Comparison of ENCODE assay signal across 20 cellular contexts in genomic region chr1:13804240-13804633, GRCh38.
DNase-seq lines count a peak whose midpoint lies in the region; ATAC-seq and TF ChIP-seq lines count a peak whose summit lies in the region.
"Had no signal": no experiment of that assay in that cellular context is flagged by ENCODE, and none has a peak within 500 bp of the region (broad histone marks: within the 10 kb centered on the region; RNA-seq: fewer than 3 reads in every experiment).

No MANE protein-coding gene starts in this region.

- peaks cover 18% of the 10 kb centered on the region for H3K4me1 Mint-ChIP-seq in activated T-cell treated with anti-CD3 and anti-CD28 coated beads, Interleukin-2, amount 50 U/mL, for 24 hours (ENCODE audit: low read depth)
- peaks cover 9% of the 10 kb centered on the region for H3K4me1 Mint-ChIP-seq in endodermal cell
- peaks cover 54% of the 10 kb centered on the region for H3K4me1 Mint-ChIP-seq in stimulated activated effector memory CD8-positive, alpha-beta T cell treated with anti-CD3 and anti-CD28 coated beads, Interleukin-12 subunit alpha, Interleukin-12 subunit beta, amount 100 ng/mL, for 72 hours

- peak; percentile 1 for TF ChIP-seq CTCF in endodermal cell (conservative IDR thresholded peaks at IDR 0.05)

- H3K27ac Mint-ChIP-seq in activated T-cell treated with anti-CD3 and anti-CD28 coated beads, Interleukin-2, amount 50 U/mL, for 24 hours = no peak overlapping the region
- H3K27ac Mint-ChIP-seq in endodermal cell = no peak overlapping the region
- H3K27ac Mint-ChIP-seq in stimulated activated effector memory CD8-positive, alpha-beta T cell treated with anti-CD3 and anti-CD28 coated beads, Interleukin-12 subunit alpha, Interleukin-12 subunit beta, amount 100 ng/mL, for 72 hours = peak overlapping the region; percentile 16
- H3K27ac Mint-ChIP-seq: HFFc6 had no signal

- no peak overlapping the region for H3K9ac ChIP-seq in endodermal cell (ENCODE audit: extremely low read depth, low read length, poor library complexity, severe bottlenecking)
- H3K9ac ChIP-seq: BLaER1 treated with 17β-estradiol and CSF1 and Interleukin-3, amounts not matched to agents 10 nM and 100 nM had no signal

- H3K9me3 ChIP-seq in endodermal cell (ENCODE audit: control insufficient read depth, low read length) = no peaks in the 10 kb centered on the region
- H3K9me3 ChIP-seq: BE2C; BLaER1 treated with 17β-estradiol and CSF1 and Interleukin-3, amounts not matched to agents 10 nM and 100 nM; HAP-1 had no signal

- H3K4me3 Mint-ChIP-seq in activated T-cell treated with anti-CD3 and anti-CD28 coated beads, Interleukin-2, amount 50 U/mL, for 24 hours = no peak overlapping the region
- H3K4me3 Mint-ChIP-seq in endodermal cell = no peak overlapping the region
- H3K4me3 Mint-ChIP-seq in stimulated activated effector memory CD8-positive, alpha-beta T cell treated with anti-CD3 and anti-CD28 coated beads, Interleukin-12 subunit alpha, Interleukin-12 subunit beta, amount 100 ng/mL, for 72 hours = no peak overlapping the region
- H3K4me3 Mint-ChIP-seq: CD14-positive monocyte; CD4-positive, alpha-beta memory T cell; HFFc6 had no signal

- no peaks in the 10 kb centered on the region for H3K27me3 ChIP-seq in endodermal cell (ENCODE audit: control insufficient read depth, insufficient read depth, low read length, poor library complexity, severe bottlenecking)
- H3K27me3 ChIP-seq: BE2C; BLaER1 treated with 17β-estradiol and CSF1 and Interleukin-3, amounts not matched to agents 10 nM and 100 nM had no signal

- H3K36me3 ChIP-seq in endodermal cell (ENCODE audit: control insufficient read depth, insufficient read depth, low read length) = no peaks in the 10 kb centered on the region
- H3K36me3 ChIP-seq: BE2C, HAP-1 had no signal

- H3K4me3 ChIP-seq in endodermal cell (ENCODE audit: low read length) = no peak overlapping the region
- H3K4me3 ChIP-seq: BLaER1 treated with 17β-estradiol and CSF1 and Interleukin-3, amounts not matched to agents 10 nM and 100 nM; HAP-1 had no signal

- no peak for ATAC-seq in stimulated activated effector memory CD8-positive, alpha-beta T cell treated with anti-CD3 and anti-CD28 coated beads, Interleukin-12 subunit alpha, Interleukin-12 subunit beta, amount 100 ng/mL, for 72 hours
- no peak for ATAC-seq in GM18907 (IDR thresholded peaks at IDR 0.05; ENCODE audit: unreplicated experiment)

- 88 to 100% methylated on average over 2 to 11 of the region's 11 CpGs for WGBS in endodermal cell (ENCODE audit: insufficient coverage in 1 of 2, insufficient read length in 1 of 2), 2 experiments

- H3K36me3 Mint-ChIP-seq in activated T-cell treated with anti-CD3 and anti-CD28 coated beads, Interleukin-2, amount 50 U/mL, for 24 hours (ENCODE audit: low read depth) = peaks cover 7% of the 10 kb centered on the region
- no peaks in the 10 kb centered on the region for H3K36me3 Mint-ChIP-seq in endodermal cell (ENCODE audit: low read depth)
- H3K36me3 Mint-ChIP-seq in stimulated activated effector memory CD8-positive, alpha-beta T cell treated with anti-CD3 and anti-CD28 coated beads, Interleukin-12 subunit alpha, Interleukin-12 subunit beta, amount 100 ng/mL, for 72 hours = peaks cover 10% of the 10 kb centered on the region

- H3K27ac ChIP-seq in endodermal cell (ENCODE audit: low read depth, low read length) = no peak overlapping the region
- H3K27ac ChIP-seq: 22Rv1; BLaER1 treated with 17β-estradiol and CSF1 and Interleukin-3, amounts not matched to agents 10 nM and 100 nM had no signal

- H3K9me3 Mint-ChIP-seq in activated T-cell treated with anti-CD3 and anti-CD28 coated beads, Interleukin-2, amount 50 U/mL, for 24 hours = no peaks in the 10 kb centered on the region
- no peaks in the 10 kb centered on the region for H3K9me3 Mint-ChIP-seq in endodermal cell
- H3K9me3 Mint-ChIP-seq in stimulated activated effector memory CD8-positive, alpha-beta T cell treated with anti-CD3 and anti-CD28 coated beads, Interleukin-12 subunit alpha, Interleukin-12 subunit beta, amount 100 ng/mL, for 72 hours = no peaks in the 10 kb centered on the region
- H3K9me3 Mint-ChIP-seq: CD14-positive monocyte; CD4-positive, alpha-beta memory T cell; HFFc6 had no signal

- H3K4me1 ChIP-seq in endodermal cell (ENCODE audit: control insufficient read depth, insufficient read depth, low read length) = no peaks in the 10 kb centered on the region
- H3K4me1 ChIP-seq: BE2C, HAP-1 had no signal

- DNase-seq in activated T-cell treated with anti-CD3 and anti-CD28 coated beads, Interleukin-2, amount 50 U/mL, for 24 hours = peak; percentile 7
- DNase-seq in activated T-cell treated with anti-CD3 and anti-CD28 coated beads for 4 hours (no peak), endodermal cell (no peak), mucosa of gallbladder (ENCODE audit: low spot score) (no peak)
- DNase-seq in stimulated activated effector memory CD8-positive, alpha-beta T cell treated with anti-CD3 and anti-CD28 coated beads, Interleukin-12 subunit alpha, Interleukin-12 subunit beta, amount 100 ng/mL, for 72 hours (ENCODE audit: low spot score in 2 of 2) = no peak
- no peak for DNase-seq in central memory CD4-positive, alpha-beta T cell
- DNase-seq: BE2C; Calu3; CD4-positive, alpha-beta memory T cell; COR-L47; DMS53; DMS79 treated with DMSO at 0.1 percent for 48 hours; GF-D8; GOT3; HFFc6 had no signal

- no peaks in the 10 kb centered on the region for H3K27me3 Mint-ChIP-seq in activated T-cell treated with anti-CD3 and anti-CD28 coated beads, Interleukin-2, amount 50 U/mL, for 24 hours
- peaks cover 5% of the 10 kb centered on the region for H3K27me3 Mint-ChIP-seq in endodermal cell (ENCODE audit: insufficient read depth)
- H3K27me3 Mint-ChIP-seq: CD4-positive, alpha-beta memory T cell had no signal
